ENCODE assay signal across 11 cellular contexts in the genomic region with DNA sequence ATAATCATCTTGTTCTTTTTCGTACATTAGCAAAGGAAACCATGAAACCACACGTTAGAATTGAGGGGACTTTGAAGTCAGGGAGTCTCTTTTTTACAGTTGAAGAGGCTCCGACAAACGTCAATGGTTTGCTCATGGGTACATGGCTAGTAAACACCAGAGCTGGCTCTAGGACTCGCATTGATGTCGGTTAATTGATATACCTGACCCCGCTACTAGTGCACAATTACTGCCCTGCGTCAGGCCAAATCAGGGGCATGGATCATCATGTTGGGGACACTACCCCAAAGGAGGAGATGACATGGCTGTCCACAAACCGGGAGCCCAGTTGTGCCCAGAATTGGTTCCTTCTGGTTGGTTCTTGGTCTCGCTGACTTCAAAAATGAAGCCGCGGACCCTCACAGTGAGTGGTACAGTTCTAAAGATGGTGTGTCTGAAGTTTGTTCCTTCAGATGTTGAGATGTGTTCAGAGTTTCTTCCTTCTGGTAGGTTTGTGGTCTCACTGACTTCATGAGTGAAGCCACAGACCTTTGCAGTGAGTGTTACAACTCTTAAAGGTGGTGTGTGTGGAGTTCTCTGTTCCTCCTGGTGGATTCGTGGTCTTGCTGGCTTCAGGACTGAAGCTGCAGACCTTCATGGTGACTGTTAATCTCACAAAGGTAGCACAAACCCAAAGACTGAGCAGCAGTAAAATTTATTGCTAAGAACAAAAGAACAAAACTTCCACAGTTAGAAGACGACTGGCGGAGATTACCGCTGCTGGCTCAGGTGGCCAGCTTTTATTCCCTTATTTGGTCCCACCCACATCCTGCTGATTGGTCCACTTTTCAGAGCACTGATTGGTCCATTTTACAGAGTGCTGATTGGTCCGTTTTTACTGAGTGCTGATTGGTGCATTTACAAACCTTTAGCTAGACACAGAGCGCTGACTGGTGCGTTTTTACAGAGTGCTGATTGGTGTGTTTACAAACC.
DNase-seq lines count a peak whose midpoint lies in the region; ATAC-seq and TF ChIP-seq lines count a peak whose summit lies in the region.
"Had no signal": no experiment of that assay in that cellular context is flagged by ENCODE, and none has a peak within 500 bp of the region (broad histone marks: within the 10 kb centered on the region; RNA-seq: fewer than 3 reads in every experiment).

No MANE protein-coding gene starts in this region.

- no peaks in the 10 kb centered on the region for H3K36me3 ChIP-seq in suprapubic skin
- H3K36me3 ChIP-seq: ovary had no signal

- H3K9me3 ChIP-seq in suprapubic skin: no peaks in the 10 kb centered on the region
- H3K9me3 ChIP-seq: ovary had no signal

- no peak for TF ChIP-seq POLR2A in suprapubic skin (IDR thresholded peaks at IDR 0.05)

- no peaks in the 10 kb centered on the region for H3K27me3 ChIP-seq in suprapubic skin
- H3K27me3 ChIP-seq: ovary had no signal

- TF ChIP-seq CTCF in suprapubic skin (IDR thresholded peaks at IDR 0.05): no peak

- ATAC-seq in left colon: peak; percentile 33
- ATAC-seq in HG02885 (IDR thresholded peaks at IDR 0.05; ENCODE audit: poor library complexity, unreplicated experiment): no peak
- ATAC-seq in GM19324 (IDR thresholded peaks at IDR 0.05; ENCODE audit: low FRiP score, unreplicated experiment): no peak

- intact Hi-C loops in left colon (cut with DNase I, micrococcal nuclease): no loop called here

- TF ChIP-seq EP300 in suprapubic skin (IDR thresholded peaks at IDR 0.05): no peak

- H3K4me1 ChIP-seq in suprapubic skin: peaks cover 3% of the 10 kb centered on the region

- H3K4me3 ChIP-seq in suprapubic skin: no peak overlapping the region
- H3K4me3 ChIP-seq: ovary had no signal

- H3K27ac ChIP-seq in suprapubic skin: peak overlapping the region; percentile 35
- H3K27ac ChIP-seq: ovary had no signal

- peak; percentile 19 for DNase-seq in activated CD4-positive, CD25-positive, alpha-beta regulatory T cell treated with anti-CD3 and anti-CD28 coated beads, Interleukin-2, amount 50 U/mL, for 16 hours (ENCODE audit: low read depth, low spot score)
- no peak for DNase-seq in activated CD4-positive, CD25-positive, alpha-beta regulatory T cell (lab: John Stamatoyannopoulos, UW)
- DNase-seq in activated T-cell treated with anti-CD3 and anti-CD28 coated beads, Interleukin-2, amount 50 U/mL, for 48 hours: peak; percentile 61 to 68
- DNase-seq in left colon (no peak), suprapubic skin (ENCODE audit: low spot score in 2 of 2) (no peak), NCI-H2227 (lab: John Stamatoyannopoulos, UW; ENCODE audit: unreplicated experiment) (no peak)
- DNase-seq: amniotic stem cell, ovary, Right ventricle myocardium superior had no signal

- WGBS in suprapubic skin: 85% methylated on average over 19 of the region's 19 CpGs

Comparison
In these comparisons a context has a peak if more than half of its experiments do, and no peak if none do; other contexts are left out.
1. DNase-seq: peak in activated CD4-positive, CD25-positive, alpha-beta regulatory T cell treated with anti-CD3 and anti-CD28 coated beads, Interleukin-2, amount 50 U/mL, for 16 hours (single experiment) and activated T-cell treated with anti-CD3 and anti-CD28 coated beads, Interleukin-2, amount 50 U/mL, for 48 hours (2 of 2); none in activated CD4-positive, CD25-positive, alpha-beta regulatory T cell (0 of 4), left colon (0 of 2), suprapubic skin (0 of 2) and NCI-H2227 (single experiment).